Comparison of ENCODE assay signal across 2 cellular contexts in the genomic region with DNA sequence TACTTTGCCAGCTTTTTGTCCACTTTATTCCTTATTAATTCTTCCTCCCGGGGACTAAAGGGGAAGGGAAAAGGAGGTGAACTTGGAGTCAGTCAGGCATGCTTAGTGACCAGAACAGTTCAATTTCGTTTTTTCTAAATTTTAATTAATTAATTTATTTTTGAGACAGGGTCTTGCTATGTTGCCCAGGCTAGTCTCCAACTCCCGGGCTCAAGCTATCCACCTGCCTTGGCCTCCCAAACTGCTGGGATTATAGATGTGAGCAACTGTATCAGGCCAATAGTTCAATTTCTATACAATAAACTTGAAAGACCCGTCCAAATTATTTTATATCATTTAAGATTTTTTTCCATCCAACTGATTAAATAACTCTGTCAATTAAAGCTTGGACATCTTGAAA.
TF ChIP-seq lines count a peak whose summit lies in the region.

No MANE protein-coding gene starts in this region.

TF ChIP-seq in A549, 52 proteins besides CTCF, POLR2A, EP300 and RAD21:
- TF ChIP-seq, protein P1, sequence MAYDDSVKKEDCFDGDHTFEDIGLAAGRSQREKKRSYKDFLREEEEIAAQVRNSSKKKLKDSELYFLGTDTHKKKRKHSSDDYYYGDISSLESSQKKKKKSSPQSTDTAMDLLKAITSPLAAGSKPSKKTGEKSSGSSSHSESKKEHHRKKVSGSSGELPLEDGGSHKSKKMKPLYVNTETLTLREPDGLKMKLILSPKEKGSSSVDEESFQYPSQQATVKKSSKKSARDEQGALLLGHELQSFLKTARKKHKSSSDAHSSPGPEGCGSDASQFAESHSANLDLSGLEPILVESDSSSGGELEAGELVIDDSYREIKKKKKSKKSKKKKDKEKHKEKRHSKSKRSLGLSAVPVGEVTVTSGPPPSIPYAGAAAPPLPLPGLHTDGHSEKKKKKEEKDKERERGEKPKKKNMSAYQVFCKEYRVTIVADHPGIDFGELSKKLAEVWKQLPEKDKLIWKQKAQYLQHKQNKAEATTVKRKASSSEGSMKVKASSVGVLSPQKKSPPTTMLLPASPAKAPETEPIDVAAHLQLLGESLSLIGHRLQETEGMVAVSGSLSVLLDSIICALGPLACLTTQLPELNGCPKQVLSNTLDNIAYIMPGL (CRISPR knock-in tag; IDR thresholded peaks at IDR 0.05; ENCODE audit: borderline replicate concordance), result no peak
- TF ChIP-seq JUNB (IDR thresholded peaks at IDR 0.05), result no peak
- TF ChIP-seq CHD4 (IDR thresholded peaks at IDR 0.05; ENCODE audit: borderline replicate concordance), result no peak
- TF ChIP-seq CBX8 (IDR thresholded peaks at IDR 0.05), result no peak
- TF ChIP-seq, protein P2, sequence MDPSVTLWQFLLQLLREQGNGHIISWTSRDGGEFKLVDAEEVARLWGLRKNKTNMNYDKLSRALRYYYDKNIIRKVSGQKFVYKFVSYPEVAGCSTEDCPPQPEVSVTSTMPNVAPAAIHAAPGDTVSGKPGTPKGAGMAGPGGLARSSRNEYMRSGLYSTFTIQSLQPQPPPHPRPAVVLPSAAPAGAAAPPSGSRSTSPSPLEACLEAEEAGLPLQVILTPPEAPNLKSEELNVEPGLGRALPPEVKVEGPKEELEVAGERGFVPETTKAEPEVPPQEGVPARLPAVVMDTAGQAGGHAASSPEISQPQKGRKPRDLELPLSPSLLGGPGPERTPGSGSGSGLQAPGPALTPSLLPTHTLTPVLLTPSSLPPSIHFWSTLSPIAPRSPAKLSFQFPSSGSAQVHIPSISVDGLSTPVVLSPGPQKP (IDR thresholded peaks at IDR 0.05; ENCODE audit: low read depth, low read length), result no peak
- TF ChIP-seq SMC3 (IDR thresholded peaks at IDR 0.05), result no peak
- TF ChIP-seq, protein P3, sequence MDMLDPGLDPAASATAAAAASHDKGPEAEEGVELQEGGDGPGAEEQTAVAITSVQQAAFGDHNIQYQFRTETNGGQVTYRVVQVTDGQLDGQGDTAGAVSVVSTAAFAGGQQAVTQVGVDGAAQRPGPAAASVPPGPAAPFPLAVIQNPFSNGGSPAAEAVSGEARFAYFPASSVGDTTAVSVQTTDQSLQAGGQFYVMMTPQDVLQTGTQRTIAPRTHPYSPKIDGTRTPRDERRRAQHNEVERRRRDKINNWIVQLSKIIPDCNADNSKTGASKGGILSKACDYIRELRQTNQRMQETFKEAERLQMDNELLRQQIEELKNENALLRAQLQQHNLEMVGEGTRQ (IDR thresholded peaks at IDR 0.05), result no peak
- TF ChIP-seq, protein P4, sequence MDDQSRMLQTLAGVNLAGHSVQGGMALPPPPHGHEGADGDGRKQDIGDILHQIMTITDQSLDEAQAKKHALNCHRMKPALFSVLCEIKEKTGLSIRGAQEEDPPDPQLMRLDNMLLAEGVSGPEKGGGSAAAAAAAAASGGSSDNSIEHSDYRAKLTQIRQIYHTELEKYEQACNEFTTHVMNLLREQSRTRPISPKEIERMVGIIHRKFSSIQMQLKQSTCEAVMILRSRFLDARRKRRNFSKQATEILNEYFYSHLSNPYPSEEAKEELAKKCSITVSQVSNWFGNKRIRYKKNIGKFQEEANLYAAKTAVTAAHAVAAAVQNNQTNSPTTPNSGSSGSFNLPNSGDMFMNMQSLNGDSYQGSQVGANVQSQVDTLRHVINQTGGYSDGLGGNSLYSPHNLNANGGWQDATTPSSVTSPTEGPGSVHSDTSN (IDR thresholded peaks at IDR 0.05), result no peak

TF ChIP-seq in HCT116, 20 proteins besides CTCF, POLR2A, EP300 and RAD21 (continued from another document):
- TF ChIP-seq SRF (IDR thresholded peaks at IDR 0.05; ENCODE audit: low read depth), result no peak
